ENCODE assay signal across 18 cellular contexts in genomic region chr21:44332383-44332782, GRCh38. TPM values are rescaled to one million over a fixed set of nuclear protein-coding genes. Genes with fewer than 3 reads are reported as not detected.
"Had no signal": no experiment of that assay in that cellular context is flagged by ENCODE, and none has a peak within 500 bp of the region (broad histone marks: within the 10 kb centered on the region; RNA-seq: fewer than 3 reads in every experiment).

No MANE protein-coding gene starts in this region.

- H3K27me3 ChIP-seq: transverse colon had no signal

- H3K9me3 ChIP-seq: transverse colon had no signal

- FAIRE-seq: endometrium had no signal

- H3K9me3 Mint-ChIP-seq: activated naive CD8-positive, alpha-beta T cell treated with anti-CD3 and anti-CD28 coated beads for 36 hours; activated T-cell treated with anti-CD3 and anti-CD28 coated beads, Interleukin-2, amount 50 U/mL, for 24 hours; immature natural killer cell; stimulated activated memory B cell treated with anti-CD40 and anti-IgM and Interleukin-4, amounts not matched to agents 10 μg/mL and 1 μg/mL and 100 μg/mL, for 72 hours had no signal

- H3K4me3 ChIP-seq: lung, transverse colon had no signal

- H3K27ac ChIP-seq: transverse colon had no signal

- DNase-seq: activated effector memory CD4-positive, alpha-beta T cell treated with anti-CD3 and anti-CD28 coated beads, Interleukin-2, amount 50 U/mL, for 16 hours; activated naive CD8-positive, alpha-beta T cell treated with anti-CD3 and anti-CD28 coated beads for 36 hours; activated T-cell treated with anti-CD3 and anti-CD28 coated beads, Interleukin-2, amount 50 U/mL, for 24 hours; immature natural killer cell; left colon; naive thymus-derived CD4-positive, alpha-beta T cell; T-helper 2 cell; transverse colon had no signal

- H3K27ac Mint-ChIP-seq: activated naive CD8-positive, alpha-beta T cell treated with anti-CD3 and anti-CD28 coated beads for 36 hours; immature natural killer cell; stimulated activated memory B cell treated with anti-CD40 and anti-IgM and Interleukin-4, amounts not matched to agents 10 μg/mL and 1 μg/mL and 100 μg/mL, for 72 hours had no signal

- ATAC-seq: left colon; naive thymus-derived CD4-positive, alpha-beta T cell; right cardiac atrium; stimulated activated memory B cell treated with anti-CD40 and anti-IgM and Interleukin-4, amounts not matched to agents 10 μg/mL and 1 μg/mL and 100 μg/mL, for 72 hours had no signal

- H3K4me3 Mint-ChIP-seq: activated naive CD8-positive, alpha-beta T cell treated with anti-CD3 and anti-CD28 coated beads for 36 hours; activated T-cell treated with anti-CD3 and anti-CD28 coated beads, Interleukin-2, amount 50 U/mL, for 24 hours; immature natural killer cell; naive thymus-derived CD4-positive, alpha-beta T cell; stimulated activated memory B cell treated with anti-CD40 and anti-IgM and Interleukin-4, amounts not matched to agents 10 μg/mL and 1 μg/mL and 100 μg/mL, for 72 hours had no signal

- H3K27me3 Mint-ChIP-seq: activated naive CD8-positive, alpha-beta T cell treated with anti-CD3 and anti-CD28 coated beads for 36 hours; activated T-cell treated with anti-CD3 and anti-CD28 coated beads, Interleukin-2, amount 50 U/mL, for 24 hours; naive thymus-derived CD4-positive, alpha-beta T cell; progenitor cell of endocrine pancreas; stimulated activated memory B cell treated with anti-CD40 and anti-IgM and Interleukin-4, amounts not matched to agents 10 μg/mL and 1 μg/mL and 100 μg/mL, for 72 hours had no signal

RNA-seq across cellular contexts. Expression of gene AIRE, which starts 46.7 kb away (rescaled TPM):
- total RNA-seq: activated naive CD8-positive, alpha-beta T cell treated with anti-CD3 and anti-CD28 coated beads for 36 hours; chondrocyte; dermis microvascular lymphatic vessel endothelial cell; esophagus mucosa; fibroblast of villous mesenchyme; occipital lobe; progenitor cell of endocrine pancreas; transverse colon had no signal
- polyA plus RNA-seq: immature natural killer cell, lung had no signal
